In genomic region chr4:41933997-41934812, GRCh38 we compare ENCODE assay signal across 8 cellular contexts. TPM values are rescaled to one million over a fixed set of nuclear protein-coding genes. Genes with fewer than 3 reads are reported as not detected.
A peak's percentile ranks its signal among the peaks of the same experiment; 100 is the strongest.
DNase-seq lines count a peak whose midpoint lies in the region; FAIRE-seq and TF ChIP-seq lines count a peak whose summit lies in the region.

No MANE protein-coding gene starts in this region.

- H3K27ac Mint-ChIP-seq in osteocyte (ENCODE audit: unreplicated experiment) = no peak overlapping the region

- H3K9ac ChIP-seq in H1 (replicated peaks in 1 of 4; ENCODE audit: extremely low read depth in 1 of 4, low read depth in 3 of 4, low read length in 3 of 4) = no peak overlapping the region

- CTCF ChIA-PET in H1 (lab: Charles Lee; ENCODE audit: partially characterized antibody) = interaction anchor here (0.7 to 1.3 kb wide), 3 partner anchors 19 to 223 kb away, joined by 3 read pairs; no protein-coding TSS in a partner anchor

- no peaks in the 10 kb centered on the region for H3K9me3 Mint-ChIP-seq in osteocyte (ENCODE audit: unreplicated experiment)

- no peak for TF ChIP-seq EP300 in H1 (IDR thresholded peaks at IDR 0.05; ENCODE audit: borderline replicate concordance in 1 of 2, low read depth in 2 of 2, low read length in 2 of 2)

- H2BK20ac ChIP-seq in H1 (ENCODE audit: low read length) = 0 out of 2 replicates have a peak overlapping the region, but pooled peaks have one; percentile 7

- H3K36me3 Mint-ChIP-seq in osteocyte (ENCODE audit: unreplicated experiment) = peaks cover under 1% of the 10 kb centered on the region

- 84% methylated on average over 17 of the region's 17 CpGs; no CpG with 5 or more reads in 1 of the 2 experiments for WGBS in H1 (ENCODE audit: extremely low coverage in 1 of 2, insufficient coverage in 1 of 2, insufficient read length in 1 of 2, insufficient replicate concordance in 2 of 2, low coverage in 1 of 2, low lambda C conversion rate in 2 of 2, missing lambda C conversion rate in 1 of 2), 2 experiments

- peaks cover 0 to 6% (median 2%) of the 10 kb centered on the region in 4 experiments; a peak in 3 of 7 replicates for H3K4me1 ChIP-seq in H1 (replicated peaks in 1 of 4; ENCODE audit: control insufficient read depth in 3 of 4, insufficient read depth in 4 of 4, low read length in 3 of 4)

- H2BK15ac ChIP-seq in H1 (ENCODE audit: low read length) = no peak overlapping the region

- H3K56ac ChIP-seq in H1 (replicated peaks; ENCODE audit: insufficient read length, low read depth, low read length) = no peak overlapping the region

- no peak overlapping the region for H4K5ac ChIP-seq in H1 (ENCODE audit: insufficient read length, low read depth, low read length)

- peaks cover 6 to 39% of the 10 kb centered on the region in 2 experiments for H3K79me2 ChIP-seq in H1 (ENCODE audit: control insufficient read depth in 1 of 2, insufficient read depth in 2 of 2, low read length in 2 of 2)

- H3K79me1 ChIP-seq in H1 (ENCODE audit: low read depth, low read length) = peaks cover 4% of the 10 kb centered on the region; the same call in 1 of the 2 replicates

- no peak overlapping the region for H3K27ac ChIP-seq in H1 (ENCODE audit: low read depth, low read length)

- no peaks in the 10 kb centered on the region for H4K20me1 ChIP-seq in H1 (replicated peaks in 1 of 2; ENCODE audit: control insufficient read depth in 1 of 2, insufficient read depth in 2 of 2, low read length in 2 of 2)

- H2BK12ac ChIP-seq in H1 (ENCODE audit: low read depth, low read length) = no peak overlapping the region

- H3K27me3 Mint-ChIP-seq in osteocyte (ENCODE audit: unreplicated experiment) = peaks cover 30% of the 10 kb centered on the region

- H3K4me3 ChIP-seq in GM06990 (replicated peaks; ENCODE audit: low read depth, low read length) = peak overlapping the region; percentile 95
- peak overlapping the region in 2 of 4 experiments; percentile 97 to 98; a peak in 2 of 8 replicates for H3K4me3 ChIP-seq in H1 (ENCODE audit: extremely low read depth in 1 of 4, insufficient read depth in 2 of 4, low read depth in 3 of 4, low read length in 4 of 4)

- no peak overlapping the region for H3K14ac ChIP-seq in H1 (ENCODE audit: insufficient read length)

- H3K4me1 Mint-ChIP-seq in osteocyte (ENCODE audit: unreplicated experiment) = peaks cover 26% of the 10 kb centered on the region

- H2BK120ac ChIP-seq in H1 (replicated peaks; ENCODE audit: low read depth, low read length) = no peak overlapping the region

- no peak overlapping the region for H4K91ac ChIP-seq in H1 (replicated peaks; ENCODE audit: insufficient read length, low read length)

- POLR2A ChIA-PET in H1 (lab: Charles Lee; ENCODE audit: partially characterized antibody) = interaction anchor here (0.8 to 2.5 kb wide), 6 partner anchors 9 to 675 kb away, joined by 3 to 13 read pairs (median 8); no protein-coding TSS in a partner anchor

- H3K18ac ChIP-seq in H1 (ENCODE audit: extremely low read depth, low read length) = no peak overlapping the region

- H4K8ac ChIP-seq in H1 (ENCODE audit: extremely low read depth, insufficient read depth, low read length) = no peak overlapping the region

- no peak overlapping the region for H3K4ac ChIP-seq in H1 (replicated peaks; ENCODE audit: insufficient read length, low read depth, low read length)

- H3K4me3 Mint-ChIP-seq in osteocyte (ENCODE audit: unreplicated experiment) = peak overlapping the region; percentile 97

- H3K36me3 ChIP-seq in GM06990 (ENCODE audit: control insufficient read depth, insufficient read depth, low read length) (no peaks in the 10 kb centered on the region), H1 (ENCODE audit: control insufficient read depth in 2 of 4, insufficient read depth in 4 of 4, low read length in 3 of 4) (peaks cover 0 to 17% (median 5%) of the 10 kb centered on the region in 4 experiments; a peak in 5 of 8 replicates)

- H2AK5ac ChIP-seq in H1 (ENCODE audit: low read depth, low read length) = no peak overlapping the region

- H2AFZ ChIP-seq in H1 (ENCODE audit: low read length) = peak overlapping the region; percentile 83

- H3K23ac ChIP-seq in H1 (ENCODE audit: insufficient read length) = no peak overlapping the region

- TF ChIP-seq CTCF in GM06990 (IDR thresholded peaks at IDR 0.05; ENCODE audit: insufficient read depth, low read length, poor library complexity, severe bottlenecking) = no peak
- no peak for TF ChIP-seq CTCF in H1 (IDR thresholded peaks at IDR 0.05; ENCODE audit: control extremely low read depth in 1 of 3, insufficient read depth in 1 of 3, low read depth in 1 of 3, low read length in 3 of 3)
- TF ChIP-seq CTCF in osteocyte (IDR thresholded peaks at IDR 0.05) = no peak

- no peak for FAIRE-seq in H1 (lab: Jason Lieb, UNC)

- peaks cover 4% of the 10 kb centered on the region; the same call in 1 of the 2 replicates for H3K23me2 ChIP-seq in H1 (ENCODE audit: low read depth, low read length)

- DNase-seq in GM06990 (ENCODE audit: extremely low read depth, insufficient read length) (no peak), NOMO-1 treated with dmso at 0.1 percent for 144 hours (lab: John Stamatoyannopoulos, UW; ENCODE audit: unreplicated experiment) (peak; percentile 75), H1 (ENCODE audit: low read depth in 1 of 2, low spot score in 2 of 2) (no peak), osteocyte (ENCODE audit: extremely low spot score, unreplicated experiment) (no peak), NCI-H510A (lab: John Stamatoyannopoulos, UW) (no peak)
- DNase-seq in stimulated activated CD4-positive, alpha-beta T cell treated with anti-CD3 and anti-CD28 coated beads, Interleukin-2, amount 100 ng/mL, for 48 hours = no peak
- no peak for DNase-seq in effector CD4-positive, alpha-beta T cell
- DNase-seq in activated CD8-positive, alpha-beta memory T cell treated with anti-CD3 and anti-CD28 coated beads, Interleukin-2, amount 50 U/mL, for 4 hours = no peak

- no peaks in the 10 kb centered on the region for H3K9me3 ChIP-seq in H1 (ENCODE audit: insufficient read depth in 2 of 2, low read depth in 1 of 2, low read length in 1 of 2)

- H2BK5ac ChIP-seq in H1 (ENCODE audit: low read depth, low read length) = no peak overlapping the region

- H3K27me3 ChIP-seq in GM06990 (replicated peaks; ENCODE audit: control insufficient read depth, insufficient read depth, low read length) (no peaks in the 10 kb centered on the region), H1 (replicated peaks in 1 of 4; ENCODE audit: control insufficient read depth in 3 of 4, extremely low read depth in 1 of 4, insufficient read depth in 3 of 4, low read length in 3 of 4) (no peaks in the 10 kb centered on the region)

- no peak for TF ChIP-seq RAD21 in H1 (IDR thresholded peaks at IDR 0.05 in 1 of 2, conservative IDR thresholded peaks at IDR 0.05 in 1 of 2; ENCODE audit: low read depth in 2 of 2, low read length in 2 of 2)

- no peak for TF ChIP-seq POLR2A in H1 (IDR thresholded peaks at IDR 0.05; ENCODE audit: control extremely low read depth in 1 of 2, low read depth in 2 of 2, low read length in 2 of 2)

- H3K4me2 ChIP-seq in H1 (ENCODE audit: insufficient read depth in 1 of 2, low read depth in 2 of 2, low read length in 2 of 2) = peak overlapping the region; percentile 48 to 92

TF ChIP-seq in H1, 55 proteins besides CTCF, POLR2A, EP300 and RAD21:
- TF ChIP-seq SP1 (IDR thresholded peaks at IDR 0.05; ENCODE audit: low read depth, low read length) = peak; percentile 46; the same call in 1 of the 2 replicates
- no peak for TF ChIP-seq BCL11A (IDR thresholded peaks at IDR 0.05; ENCODE audit: low read depth in 2 of 2, low read length in 2 of 2)
- TF ChIP-seq FOSL1 (IDR thresholded peaks at IDR 0.05; ENCODE audit: insufficient read depth, low read depth, low read length) = no peak
- TF ChIP-seq CHD2 (IDR thresholded peaks at IDR 0.05; ENCODE audit: low read length) = no peak
- no peak for TF ChIP-seq MAX (IDR thresholded peaks at IDR 0.05)
- TF ChIP-seq TAF7 (optimal IDR thresholded peaks at IDR 0.05; ENCODE audit: borderline replicate concordance, low read depth, low read length) = no peak

RNA-seq across cellular contexts. Expression of gene TMEM33, which starts 1.0 kb away (rescaled TPM):
- 86.7 and 94.4 TPM in 2 replicates for total RNA-seq in H1 (2021; fragmentation: NEBNext Ultra II Directional; extraction: Animal tissue kit (Norgen Biotek cat#: 25700))
- 72.5 and 86.6 TPM in 2 replicates for polyA plus RNA-seq in H1 (2011; rRNA removed)
- polyA plus RNA-seq in H1 (2011; cell fraction: cytosol; rRNA removed) = 51.6 TPM
- polyA plus RNA-seq in H1 (2011; cell fraction: nucleus; rRNA removed) = 54.2 TPM
- 32.0 to 50.1 TPM (median 41.5 TPM) in 4 replicates for polyA plus RNA-seq in H1 (2012, experiment 1 of 2)
- 13.5 TPM for polyA plus RNA-seq in H1 (2012, experiment 2 of 2)
- 88.9 TPM for polyA plus RNA-seq in H1 (2013, experiment 1 of 2)
- polyA plus RNA-seq in H1 (2013, experiment 2 of 2) = 111 TPM
- polyA minus RNA-seq in H1 (2011; rRNA and poly(A)+ RNA removed) = 250 and 322 TPM in 2 replicates
- 84.2 TPM for polyA minus RNA-seq in H1 (2011; cell fraction: cytosol; rRNA and poly(A)+ RNA removed)
- 100 TPM for polyA minus RNA-seq in H1 (2011; cell fraction: nucleus; rRNA and poly(A)+ RNA removed)
- total RNA-seq in osteocyte = 54.8 and 59.1 TPM in 2 replicates

RNA-seq across cellular contexts. Expression of gene DCAF4L1, which starts 47.4 kb away (rescaled TPM):
- 0.15 and 0.17 TPM in 2 replicates for total RNA-seq in H1 (2021; fragmentation: NEBNext Ultra II Directional; extraction: Animal tissue kit (Norgen Biotek cat#: 25700))
- 0.06 TPM in 2 replicates for polyA plus RNA-seq in H1 (2011; rRNA removed)
- 0.08 TPM for polyA plus RNA-seq in H1 (2011; cell fraction: cytosol; rRNA removed)
- 0.31 TPM for polyA plus RNA-seq in H1 (2011; cell fraction: nucleus; rRNA removed)
- 0.04 to 0.17 TPM (median 0.09 TPM) in 4 replicates for polyA plus RNA-seq in H1 (2012, experiment 1 of 2)
- polyA plus RNA-seq in H1 (2012, experiment 2 of 2) = not detected
- polyA plus RNA-seq in H1 (2013, experiment 1 of 2) = 0.10 TPM
- polyA plus RNA-seq in H1 (2013, experiment 2 of 2) = 0.06 TPM
- 0.16 and 0.22 TPM in 2 replicates for polyA minus RNA-seq in H1 (2011; rRNA and poly(A)+ RNA removed)
- not detected for polyA minus RNA-seq in H1 (2011; cell fraction: cytosol; rRNA and poly(A)+ RNA removed)
- polyA minus RNA-seq in H1 (2011; cell fraction: nucleus; rRNA and poly(A)+ RNA removed) = 0.30 TPM
- not detected in 2 replicates for total RNA-seq in osteocyte

RNA-seq across cellular contexts. Expression of gene SLC30A9, which starts 56.1 kb away (rescaled TPM):
- 67.2 and 71.0 TPM in 2 replicates for total RNA-seq in H1 (2021; fragmentation: NEBNext Ultra II Directional; extraction: Animal tissue kit (Norgen Biotek cat#: 25700))
- 33.1 and 41.2 TPM in 2 replicates for polyA plus RNA-seq in H1 (2011; rRNA removed)
- polyA plus RNA-seq in H1 (2011; cell fraction: cytosol; rRNA removed) = 49.7 TPM
- 30.7 TPM for polyA plus RNA-seq in H1 (2011; cell fraction: nucleus; rRNA removed)
- 35.8 to 47.3 TPM (median 40.6 TPM) in 4 replicates for polyA plus RNA-seq in H1 (2012, experiment 1 of 2)
- 1.9 TPM for polyA plus RNA-seq in H1 (2012, experiment 2 of 2)
- 31.9 TPM for polyA plus RNA-seq in H1 (2013, experiment 1 of 2)
- polyA plus RNA-seq in H1 (2013, experiment 2 of 2) = 35.3 TPM
- 50.8 and 76.0 TPM in 2 replicates for polyA minus RNA-seq in H1 (2011; rRNA and poly(A)+ RNA removed)
- 59.6 TPM for polyA minus RNA-seq in H1 (2011; cell fraction: cytosol; rRNA and poly(A)+ RNA removed)
- polyA minus RNA-seq in H1 (2011; cell fraction: nucleus; rRNA and poly(A)+ RNA removed) = 73.7 TPM
- 51.5 and 56.2 TPM in 2 replicates for total RNA-seq in osteocyte
